8 cellular contexts compared by ENCODE assay signal in the genomic region with DNA sequence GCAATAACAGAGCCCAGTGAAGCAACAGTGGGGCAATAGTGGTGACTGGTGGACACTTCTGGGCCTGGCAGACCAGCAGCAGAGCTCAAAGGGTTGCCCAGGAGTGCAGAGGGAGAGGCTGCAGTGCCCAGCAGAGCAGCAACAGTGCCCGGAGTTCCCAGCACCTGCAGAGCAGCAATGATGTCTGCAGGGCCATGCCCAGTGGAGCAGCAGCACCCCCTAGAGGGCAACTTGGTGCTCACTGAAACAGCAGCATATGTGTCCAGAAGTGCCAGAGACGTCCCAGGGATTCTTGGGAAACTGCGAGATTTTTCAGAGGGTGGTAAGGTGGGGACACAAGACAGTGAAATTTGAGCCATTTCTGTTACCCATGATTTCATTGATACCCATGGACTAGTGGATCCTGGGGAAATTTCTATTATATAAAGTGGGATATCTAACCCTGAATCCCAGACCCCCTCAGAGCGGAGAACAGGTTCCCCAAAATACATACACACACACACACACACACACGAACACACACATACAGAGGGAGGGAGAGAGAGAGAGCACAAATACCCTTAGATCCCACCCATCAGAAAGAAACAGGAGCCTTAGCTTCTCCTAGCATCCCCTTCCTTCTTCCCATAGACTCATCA.
DNase-seq lines count a peak whose midpoint lies in the region; ATAC-seq and TF ChIP-seq lines count a peak whose summit lies in the region.

No MANE protein-coding gene starts in this region.

- H3K4me2 ChIP-seq in mammary epithelial cell (ENCODE audit: insufficient read depth, low read depth, low read length): no peak overlapping the region

- no peaks in the 10 kb centered on the region for H4K20me1 ChIP-seq in mammary epithelial cell (ENCODE audit: insufficient read depth, low read length)

- no peak overlapping the region for H3K4me3 ChIP-seq in mammary epithelial cell (replicated peaks in 1 of 3; ENCODE audit: insufficient read depth in 1 of 3, low read depth in 2 of 3, low read length in 3 of 3)

- TF ChIP-seq CTCF in mammary epithelial cell (conservative IDR thresholded peaks at IDR 0.05 in 1 of 2, IDR thresholded peaks at IDR 0.05 in 1 of 2; ENCODE audit: extremely low read depth in 1 of 2, insufficient read depth in 1 of 2, low read depth in 1 of 2, low read length in 2 of 2): peak; percentile 91 to 95

- peak; percentile 36 to 64 for DNase-seq in activated CD4-positive, alpha-beta T cell treated with anti-CD3 and anti-CD28 coated beads for 24 hours (ENCODE audit: low read depth in 2 of 2)
- no peak for DNase-seq in activated CD4-positive, alpha-beta T cell treated with anti-CD3 and anti-CD28 coated beads for 1 hour
- DNase-seq in NCI-H128 (lab: John Stamatoyannopoulos, UW; ENCODE audit: unreplicated experiment) (peak; percentile 77), T-helper 1 cell (peak in 3 of 5 donors; percentile 10 to 33 (median 17)), mammary epithelial cell (peak; percentile 42), left colon (peak; percentile 46 to 83)
- peak; percentile 15 for DNase-seq in stimulated activated CD8-positive, alpha-beta memory T cell treated with anti-CD3 and anti-CD28 coated beads, Interleukin-12 subunit alpha, Interleukin-12 subunit beta, amount 100 ng/mL, for 24 hours (ENCODE audit: extremely low read depth)

- ATAC-seq in left colon (peak; percentile 83), GM18505 (IDR thresholded peaks at IDR 0.05; ENCODE audit: unreplicated experiment) (no peak)

- no peaks in the 10 kb centered on the region for H3K4me1 ChIP-seq in mammary epithelial cell (ENCODE audit: insufficient read depth, low read length)

- dilution Hi-C loops in mammary epithelial cell (cut with HindIII; ENCODE audit: low sequenced_read_pairs): no loop called here

- H3K27me3 ChIP-seq in mammary epithelial cell (ENCODE audit: insufficient read depth, low read length): no peaks in the 10 kb centered on the region

- no peak for TF ChIP-seq POLR2A in GM18505 (IDR thresholded peaks at IDR 0.05; ENCODE audit: borderline replicate concordance, extremely low read depth, insufficient read depth, insufficient read length)

- WGBS in mammary epithelial cell (ENCODE audit: low coverage, missing lambda C conversion rate): 0% methylated on average over 2 of the region's 5 CpGs

- H3K79me2 ChIP-seq in mammary epithelial cell (ENCODE audit: insufficient read depth, low read length): no peaks in the 10 kb centered on the region

- no peak overlapping the region for H3K27ac ChIP-seq in mammary epithelial cell (ENCODE audit: insufficient read depth, low read depth, low read length)

- no peak overlapping the region for H2AFZ ChIP-seq in mammary epithelial cell (ENCODE audit: low read depth, low read length)

- no TSS peak for BruUV-seq in mammary epithelial cell (replicated peaks; lab: Mats Ljungman, UMichigan)

- CTCF ChIA-PET in mammary epithelial cell (lab: Charles Lee; ENCODE audit: low non-redundant PET): no interaction called here

- intact Hi-C loops in mammary epithelial cell (cut with micrococcal nuclease) (loop anchor here (1.0 to 5.0 kb wide), 6 partner anchors 51 to 965 kb away; no protein-coding TSS in a partner anchor), left colon (cut with DNase I, micrococcal nuclease) (no loop called here)

- in situ Hi-C loops in mammary epithelial cell (cut with MboI; ENCODE audit: low sequenced_read_pairs in 2 of 2): loop anchor here (10.0 to 25.0 kb wide), 2 partner anchors 961 to 963 kb away; no protein-coding TSS in a partner anchor

- H3K36me3 ChIP-seq in mammary epithelial cell (ENCODE audit: insufficient read depth, low read length): no peaks in the 10 kb centered on the region

- H3K9ac ChIP-seq in mammary epithelial cell (ENCODE audit: insufficient read depth, low read length): no peak overlapping the region

- H3K9me3 ChIP-seq in mammary epithelial cell (replicated peaks; ENCODE audit: insufficient read depth, low read length): no peaks in the 10 kb centered on the region
